Comparison of ENCODE assay signal across 11 cellular contexts in the genomic region with DNA sequence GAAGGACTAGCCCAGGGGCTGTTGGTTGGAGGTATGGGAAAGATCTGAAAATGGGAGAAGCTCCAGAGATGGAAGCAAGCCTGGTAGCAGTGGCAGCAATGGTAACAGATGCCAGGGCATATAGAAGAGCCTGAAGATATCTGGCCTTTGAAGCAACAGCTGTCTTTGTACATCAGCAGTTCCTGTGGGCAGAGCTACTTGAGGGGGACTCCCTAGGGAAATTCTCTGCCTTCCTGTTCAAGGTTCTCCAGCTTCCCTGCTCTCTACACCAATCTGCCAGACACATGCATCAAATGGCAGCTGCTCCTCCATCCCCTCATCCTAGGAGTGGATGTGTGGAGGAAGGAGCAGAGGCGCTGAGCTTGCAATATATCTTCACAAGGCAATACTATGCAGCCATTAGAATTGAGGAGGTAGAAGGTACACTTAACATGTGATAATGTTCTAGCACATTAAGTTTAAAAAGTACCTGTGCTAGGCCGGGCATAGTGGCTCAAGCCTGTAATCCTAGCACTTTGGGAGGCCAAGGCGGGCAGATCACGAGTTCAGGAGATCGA. TPM values are rescaled to one million over a fixed set of nuclear protein-coding genes. Genes with fewer than 3 reads are reported as not detected.
A peak's percentile ranks its signal among the peaks of the same experiment; 100 is the strongest.
DNase-seq lines count a peak whose midpoint lies in the region; ATAC-seq and TF ChIP-seq lines count a peak whose summit lies in the region.
"Had no signal": no experiment of that assay in that cellular context is flagged by ENCODE, and none has a peak within 500 bp of the region (broad histone marks: within the 10 kb centered on the region; RNA-seq: fewer than 3 reads in every experiment).

No MANE protein-coding gene starts in this region.

- no TSS peak for BruUV-seq in A673 (replicated peaks; lab: Mats Ljungman, UMichigan)

- H3K27ac ChIP-seq in A673 (ENCODE audit: low read depth, low read length, poor library complexity, severe bottlenecking) (no peak overlapping the region), brain microvascular endothelial cell (no peak overlapping the region)
- H3K27ac ChIP-seq in CD8-positive, alpha-beta memory T cell (ENCODE audit: low read depth, low read length) = no peak overlapping the region

- in situ Hi-C loops in brain microvascular endothelial cell (cut with HindIII; ENCODE audit: low pct_ligation_motif_present, low sequenced_read_pairs) = loop anchor here (25.0 kb wide), 1 partner anchor 129 kb away; no protein-coding TSS in a partner anchor

- no peaks in the 10 kb centered on the region for H3K9me3 ChIP-seq in A673 (ENCODE audit: low read depth, low read length, poor library complexity, severe bottlenecking)
- H3K9me3 ChIP-seq in CD8-positive, alpha-beta memory T cell (ENCODE audit: low read length) = no peaks in the 10 kb centered on the region
- H3K9me3 ChIP-seq: HAP-1, heart left ventricle, lower lobe of right lung had no signal

- H3K36me3 ChIP-seq in A673 (ENCODE audit: insufficient read depth, low read length, poor library complexity, severe bottlenecking) = no peaks in the 10 kb centered on the region
- peaks cover 3% of the 10 kb centered on the region for H3K36me3 ChIP-seq in CD8-positive, alpha-beta memory T cell (ENCODE audit: insufficient read depth, low read length)
- peaks cover under 1% of the 10 kb centered on the region for H3K36me3 ChIP-seq in brain microvascular endothelial cell (replicated peaks)
- H3K36me3 ChIP-seq: HAP-1 had no signal

- peak overlapping the region; percentile 36 to 100 (median 97) for H3K4me3 Mint-ChIP-seq in CD8-positive, alpha-beta memory T cell
- peak overlapping the region; percentile 96 to 98 for H3K4me3 Mint-ChIP-seq in effector memory CD8-positive, alpha-beta T cell

- no peak for ATAC-seq in effector memory CD8-positive, alpha-beta T cell (replicated peaks)
- ATAC-seq in GM18517 (IDR thresholded peaks at IDR 0.05; ENCODE audit: unreplicated experiment) (no peak), GM19467 (IDR thresholded peaks at IDR 0.05; ENCODE audit: unreplicated experiment) (no peak)
- ATAC-seq: heart left ventricle, lower lobe of right lung had no signal

- H3K27ac Mint-ChIP-seq in CD8-positive, alpha-beta memory T cell = peak overlapping the region; percentile 32 to 93 (median 70)
- peak overlapping the region; percentile 77 to 96 for H3K27ac Mint-ChIP-seq in effector memory CD8-positive, alpha-beta T cell

- no peak for TF ChIP-seq CTCF in A673 (conservative IDR thresholded peaks at IDR 0.05; ENCODE audit: low read depth, low read length)
- TF ChIP-seq CTCF in brain microvascular endothelial cell (IDR thresholded peaks at IDR 0.05; ENCODE audit: low read depth, low read length, missing control alignments) = no peak

- DNase-seq in A673 (ENCODE audit: low spot score) = peak; percentile 68
- DNase-seq in CD8-positive, alpha-beta memory T cell = no peak
- peak; percentile 75 for DNase-seq in NCI-H2171 (lab: John Stamatoyannopoulos, UW)
- no peak for DNase-seq in effector memory CD8-positive, alpha-beta T cell
- no peak for DNase-seq in brain microvascular endothelial cell
- DNase-seq in stimulated activated CD4-positive, alpha-beta T cell treated with anti-CD3 and anti-CD28 coated beads, Interleukin-4, amount 100 ng/mL, for 24 hours = no peak
- DNase-seq: heart left ventricle, lower lobe of right lung had no signal

- H3K27me3 ChIP-seq in A673 (replicated peaks; ENCODE audit: insufficient read depth, low read depth, low read length, poor library complexity) = no peaks in the 10 kb centered on the region
- no peaks in the 10 kb centered on the region for H3K27me3 ChIP-seq in CD8-positive, alpha-beta memory T cell (ENCODE audit: insufficient read depth, low read length, poor library complexity, severe bottlenecking)
- H3K27me3 ChIP-seq in brain microvascular endothelial cell (replicated peaks) = no peaks in the 10 kb centered on the region
- H3K27me3 ChIP-seq: heart left ventricle had no signal

- peaks cover 13% of the 10 kb centered on the region for H3K4me1 ChIP-seq in A673 (ENCODE audit: insufficient read depth, low read length, poor library complexity, severe bottlenecking)
- H3K4me1 ChIP-seq in CD8-positive, alpha-beta memory T cell (ENCODE audit: insufficient read depth, low read length) = peaks cover 24% of the 10 kb centered on the region

- intact Hi-C loops in A673 (cut with micrococcal nuclease; ENCODE audit: unreplicated experiment) = no loop called here

- peaks cover 34 to 81% (median 57%) of the 10 kb centered on the region in 3 donors for H3K4me1 Mint-ChIP-seq in CD8-positive, alpha-beta memory T cell
- H3K4me1 Mint-ChIP-seq in effector memory CD8-positive, alpha-beta T cell (ENCODE audit: low read depth in 2 of 2) = peaks cover 38 to 44% of the 10 kb centered on the region in 2 donors

- H3K9me3 Mint-ChIP-seq in CD8-positive, alpha-beta memory T cell = no peaks in the 10 kb centered on the region
- H3K9me3 Mint-ChIP-seq in effector memory CD8-positive, alpha-beta T cell = no peaks in the 10 kb centered on the region

- peaks cover 0 to 47% (median 5%) of the 10 kb centered on the region in 3 donors for H3K36me3 Mint-ChIP-seq in CD8-positive, alpha-beta memory T cell
- H3K36me3 Mint-ChIP-seq in effector memory CD8-positive, alpha-beta T cell (ENCODE audit: insufficient read depth) = peaks cover 17% of the 10 kb centered on the region

- H3K4me3 ChIP-seq in A673 (ENCODE audit: low read depth, low read length, poor library complexity, severe bottlenecking) (no peak overlapping the region), brain microvascular endothelial cell (ENCODE audit: low read depth, low read length) (no peak overlapping the region)
- no peak overlapping the region for H3K4me3 ChIP-seq in CD8-positive, alpha-beta memory T cell (ENCODE audit: low read length)
- H3K4me3 ChIP-seq: HAP-1 had no signal

- H3K27me3 Mint-ChIP-seq in CD8-positive, alpha-beta memory T cell = no peaks in the 10 kb centered on the region
- H3K27me3 Mint-ChIP-seq in effector memory CD8-positive, alpha-beta T cell = no peaks in the 10 kb centered on the region

- POLR2A ChIA-PET in A673 (lab: Charles Lee; ENCODE audit: low non-redundant PET) = no interaction called here
- POLR2A ChIA-PET in CD8-positive, alpha-beta memory T cell (lab: Charles Lee) = interaction anchor here (0.6 kb wide), 1 partner anchor 11 kb away, joined by 3 read pairs; no protein-coding TSS in a partner anchor

- CTCF ChIA-PET in A673 (lab: Charles Lee) = no interaction called here
- CTCF ChIA-PET in CD8-positive, alpha-beta memory T cell (lab: Charles Lee) = no interaction called here

RNA-seq across cellular contexts. Expression of a gene that starts 2.2 kb away (rescaled TPM):
- 10.6 and 11.3 TPM in 2 replicates for total RNA-seq in A673 (2021)
- 10 to 100 TPM; 31.3 to 32.0 TPM for total RNA-seq in CD8-positive, alpha-beta memory T cell
- 237 TPM for polyA plus RNA-seq in CD8-positive, alpha-beta memory T cell

RNA-seq across cellular contexts. Expression of a gene that starts 48.8 kb away (rescaled TPM):
- total RNA-seq in A673 (2021) = 18.9 and 19.3 TPM in 2 replicates
- 10 to 100 TPM; 14.3 to 17.6 TPM for total RNA-seq in CD8-positive, alpha-beta memory T cell
- 8.1 TPM for polyA plus RNA-seq in CD8-positive, alpha-beta memory T cell

RNA-seq across cellular contexts. Expression of a gene that starts 53.4 kb away (rescaled TPM):
- 0.66 TPM in 1 of 2 replicates, not detected in the other for total RNA-seq in A673 (2021)
- total RNA-seq in CD8-positive, alpha-beta memory T cell = under 1 TPM; 0.59 to 0.82 TPM
- not detected for polyA plus RNA-seq in CD8-positive, alpha-beta memory T cell

Comparison
In these comparisons a context has a peak if more than half of its experiments do, and no peak if none do; other contexts are left out.
1. DNase-seq: peak in A673 (single experiment) and NCI-H2171 (single experiment); none in CD8-positive, alpha-beta memory T cell (0 of 5), effector memory CD8-positive, alpha-beta T cell (0 of 3), brain microvascular endothelial cell (single experiment) and stimulated activated CD4-positive, alpha-beta T cell treated with anti-CD3 and anti-CD28 coated beads, Interleukin-4, amount 100 ng/mL, for 24 hours (single experiment).